1 cellular context compared by ENCODE assay signal in genomic region chr1:160130939-160131338, GRCh38.
TF ChIP-seq lines count a peak whose summit lies in the region.

No MANE protein-coding gene starts in this region.

TF ChIP-seq in WTC11, 78 proteins besides CTCF, POLR2A, EP300 and RAD21 (continued from another document):
- TF ChIP-seq ZNF512 (CRISPR knock-in tag; IDR thresholded peaks at IDR 0.05; ENCODE audit: borderline replicate concordance) (no peak), GRHL2 (CRISPR knock-in tag; IDR thresholded peaks at IDR 0.05; ENCODE audit: insufficient replicate concordance, severe bottlenecking) (no peak), ZNF671 (CRISPR knock-in tag; IDR thresholded peaks at IDR 0.05) (no peak), CREB1 (CRISPR knock-in tag; IDR thresholded peaks at IDR 0.05) (no peak), ZSCAN18 (CRISPR knock-in tag; IDR thresholded peaks at IDR 0.05) (no peak), NFATC4 (CRISPR knock-in tag; IDR thresholded peaks at IDR 0.05) (no peak), JUN (CRISPR knock-in tag; IDR thresholded peaks at IDR 0.05) (no peak), FOXP1 (CRISPR knock-in tag; IDR thresholded peaks at IDR 0.05; ENCODE audit: borderline replicate concordance) (no peak), FOXP4 (CRISPR knock-in tag; IDR thresholded peaks at IDR 0.05) (no peak), E2F4 (CRISPR knock-in tag; IDR thresholded peaks at IDR 0.05; ENCODE audit: borderline replicate concordance, low read depth) (no peak), ZNF532 (CRISPR knock-in tag; IDR thresholded peaks at IDR 0.05; ENCODE audit: borderline replicate concordance) (no peak), CREM (CRISPR knock-in tag; IDR thresholded peaks at IDR 0.05) (no peak)
